In genomic region chr16:11988258-11988978, GRCh38 we compare ENCODE assay signal across 19 cellular contexts. TPM values are rescaled to one million over a fixed set of nuclear protein-coding genes. Genes with fewer than 3 reads are reported as not detected.
"Had no signal": no experiment of that assay in that cellular context is flagged by ENCODE, and none has a peak within 500 bp of the region (broad histone marks: within the 10 kb centered on the region; RNA-seq: fewer than 3 reads in every experiment).

No MANE protein-coding gene starts in this region.

- H3K27me3 Mint-ChIP-seq: effector memory CD8-positive, alpha-beta T cell; naive B cell; stimulated activated naive CD8-positive, alpha-beta T cell treated with anti-CD3 and anti-CD28 coated beads, Interleukin-15, amount 100 ng/mL, for 72 hours had no signal

- H3K4me1 ChIP-seq: foreskin keratinocyte, right lobe of liver had no signal

- ATAC-seq: effector memory CD8-positive, alpha-beta T cell; psoas muscle; stimulated activated effector memory CD8-positive, alpha-beta T cell treated with anti-CD3 and anti-CD28 coated beads, Interleukin-12 subunit alpha, Interleukin-12 subunit beta, amount 100 ng/mL, for 72 hours; stimulated activated naive CD8-positive, alpha-beta T cell treated with anti-CD3 and anti-CD28 coated beads, Interleukin-15, amount 100 ng/mL, for 72 hours had no signal

- H3K36me3 Mint-ChIP-seq: stimulated activated effector memory CD8-positive, alpha-beta T cell treated with anti-CD3 and anti-CD28 coated beads, Interleukin-12 subunit alpha, Interleukin-12 subunit beta, amount 100 ng/mL, for 72 hours had no signal

- H3K27ac ChIP-seq: foreskin keratinocyte, psoas muscle, right lobe of liver had no signal

- H3K9me3 ChIP-seq: esophagus squamous epithelium, psoas muscle, right lobe of liver had no signal

- DNase-seq: effector memory CD8-positive, alpha-beta T cell; esophagus squamous epithelium; mesendoderm; naive B cell; psoas muscle; right lobe of liver; stimulated activated CD4-positive, alpha-beta T cell treated with anti-CD3 and anti-CD28 coated beads, Interleukin-4, amount 100 ng/mL, for 1 hour; stimulated activated CD8-positive, alpha-beta memory T cell treated with anti-CD3 and anti-CD28 coated beads, Interleukin-4, amount 100 ng/mL, for 48 hours; stimulated activated naive CD8-positive, alpha-beta T cell treated with anti-CD3 and anti-CD28 coated beads, Interleukin-15, amount 100 ng/mL, for 72 hours; trophoblast cell had no signal

- H3K36me3 ChIP-seq: esophagus squamous epithelium, right lobe of liver had no signal

- H3K9me3 Mint-ChIP-seq: effector memory CD8-positive, alpha-beta T cell; nephron; stimulated activated effector memory CD8-positive, alpha-beta T cell treated with anti-CD3 and anti-CD28 coated beads, Interleukin-12 subunit alpha, Interleukin-12 subunit beta, amount 100 ng/mL, for 72 hours; stimulated activated naive CD8-positive, alpha-beta T cell treated with anti-CD3 and anti-CD28 coated beads, Interleukin-15, amount 100 ng/mL, for 72 hours had no signal

- H3K27me3 ChIP-seq: esophagus squamous epithelium, foreskin keratinocyte, right lobe of liver had no signal

- H3K4me1 Mint-ChIP-seq: stimulated activated naive CD8-positive, alpha-beta T cell treated with anti-CD3 and anti-CD28 coated beads, Interleukin-15, amount 100 ng/mL, for 72 hours had no signal

- H3K4me3 ChIP-seq: esophagus squamous epithelium, psoas muscle, right lobe of liver had no signal

- H3K27ac Mint-ChIP-seq: effector memory CD8-positive, alpha-beta T cell; stimulated activated effector memory CD8-positive, alpha-beta T cell treated with anti-CD3 and anti-CD28 coated beads, Interleukin-12 subunit alpha, Interleukin-12 subunit beta, amount 100 ng/mL, for 72 hours; stimulated activated naive CD8-positive, alpha-beta T cell treated with anti-CD3 and anti-CD28 coated beads, Interleukin-15, amount 100 ng/mL, for 72 hours had no signal

- H3K4me3 Mint-ChIP-seq: effector memory CD8-positive, alpha-beta T cell; nephron; stimulated activated effector memory CD8-positive, alpha-beta T cell treated with anti-CD3 and anti-CD28 coated beads, Interleukin-12 subunit alpha, Interleukin-12 subunit beta, amount 100 ng/mL, for 72 hours; stimulated activated naive CD8-positive, alpha-beta T cell treated with anti-CD3 and anti-CD28 coated beads, Interleukin-15, amount 100 ng/mL, for 72 hours had no signal

RNA-seq across cellular contexts. Expression of gene TNFRSF17, which starts 23.4 kb away (rescaled TPM):
- total RNA-seq: epithelial cell of proximal tubule, esophagus squamous epithelium, foreskin keratinocyte, kidney epithelial cell, lung microvascular endothelial cell, osteoblast, psoas muscle, subcutaneous adipose tissue, urinary bladder had no signal
- polyA plus RNA-seq: foreskin keratinocyte, urinary bladder had no signal

RNA-seq across cellular contexts. Expression of gene NPIPB2, which starts 46.6 kb away (rescaled TPM):
- total RNA-seq: epithelial cell of proximal tubule had no signal
